38 cellular contexts compared by ENCODE assay signal in the genomic region with DNA sequence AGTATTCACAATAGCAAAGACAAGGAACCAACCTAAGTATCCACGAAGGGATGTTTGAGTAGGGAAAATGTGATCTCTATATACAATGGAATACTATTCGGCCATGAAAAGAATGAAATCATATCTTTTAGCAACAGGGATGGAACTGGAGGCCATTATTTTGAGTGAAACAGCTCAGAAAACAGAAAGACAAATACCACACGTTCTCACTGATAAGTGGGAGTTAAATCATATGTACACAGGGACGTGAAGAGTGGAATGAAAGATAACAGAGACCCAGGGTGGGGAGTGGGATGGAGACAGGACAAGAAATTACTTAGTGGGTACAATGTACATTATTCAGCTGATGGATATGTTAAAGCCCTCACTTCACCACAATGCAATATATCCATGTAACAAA.
"Had no signal": no experiment of that assay in that cellular context is flagged by ENCODE, and none has a peak within 500 bp of the region (broad histone marks: within the 10 kb centered on the region; RNA-seq: fewer than 3 reads in every experiment).

No MANE protein-coding gene starts in this region.

- H3K27ac ChIP-seq: adrenal gland, ascending aorta, body of pancreas, brain microvascular endothelial cell, breast epithelium, cardiac muscle cell had no signal

- ATAC-seq: activated naive CD4-positive, alpha-beta T cell treated with anti-CD3 and anti-CD28 coated beads, Interleukin-2, amount 50 U/mL, for 72 hours; activated naive CD8-positive, alpha-beta T cell treated with anti-CD3 and anti-CD28 coated beads, Interleukin-2, amount 50 U/mL, for 24 hours; activated T-cell treated with anti-CD3 and anti-CD28 coated beads, Interleukin-2, amount 50 U/mL, for 4 hours; activated T-cell treated with anti-CD3 and anti-CD28 coated beads, Interleukin-2, amount 50 U/mL, for 72 hours; activated T-helper 17 cell treated with anti-CD3 and anti-CD28 coated beads, Interleukin-2, amount 50 U/mL, for 72 hours; body of pancreas had no signal

- H3K27me3 Mint-ChIP-seq: activated naive CD4-positive, alpha-beta T cell treated with anti-CD3 and anti-CD28 coated beads, Interleukin-2, amount 10 ng/mL, durations not matched to agents 7 days and 5 days; activated naive CD4-positive, alpha-beta T cell treated with anti-CD3 and anti-CD28 coated beads, Interleukin-2, amount 50 U/mL, for 24 hours had no signal

- H3K27ac Mint-ChIP-seq: activated naive CD4-positive, alpha-beta T cell treated with anti-CD3 and anti-CD28 coated beads for 36 hours; activated naive CD4-positive, alpha-beta T cell treated with anti-CD3 and anti-CD28 coated beads, Interleukin-2, amount 10 ng/mL, durations not matched to agents 7 days and 5 days; activated naive CD4-positive, alpha-beta T cell treated with anti-CD3 and anti-CD28 coated beads, Interleukin-2, amount 50 U/mL, for 24 hours; activated naive CD4-positive, alpha-beta T cell treated with anti-CD3 and anti-CD28 coated beads, Interleukin-2, amount 50 U/mL, for 72 hours; activated naive CD8-positive, alpha-beta T cell; activated naive CD8-positive, alpha-beta T cell treated with anti-CD3 and anti-CD28 coated beads for 36 hours; activated naive CD8-positive, alpha-beta T cell treated with anti-CD3 and anti-CD28 coated beads, Interleukin-2, amount 10 ng/mL, durations not matched to agents 7 days and 5 days; activated naive CD8-positive, alpha-beta T cell treated with anti-CD3 and anti-CD28 coated beads, Interleukin-2, amount 50 U/mL, for 24 hours; activated T-cell treated with anti-CD3 and anti-CD28 coated beads, Interleukin-2, amount 50 U/mL, for 24 hours; activated T-cell treated with anti-CD3 and anti-CD28 coated beads, Interleukin-2, amount 50 U/mL, for 72 hours; activated T-helper 1 cell treated with anti-CD3 and anti-CD28 coated beads, Interleukin-12 subunit alpha, Interleukin-12 subunit beta, Interleukin-2, Interleukin-4 antibody, amounts not matched to agents 30 ng/mL and 10 ng/mL and 1 ng/mL, durations not matched to agents 14 hours and 24 hours and 36 hours; activated T-helper 17 cell treated with anti-CD3 and anti-CD28 coated beads, Interleukin-2, amount 50 U/mL, for 72 hours; activated T-helper 2 cell treated with anti-CD3 and anti-CD28 coated beads, Interferon-gamma antibody, Interleukin-2, Interleukin-4, amounts not matched to agents 10 μg/mL and 5 μg/mL and 100 μg/mL, durations not matched to agents 14 hours and 24 hours and 36 hours; brain had no signal

- H3K9me3 Mint-ChIP-seq: activated naive CD4-positive, alpha-beta T cell treated with anti-CD3 and anti-CD28 coated beads for 36 hours; activated naive CD4-positive, alpha-beta T cell treated with anti-CD3 and anti-CD28 coated beads, Interleukin-2, amount 10 ng/mL, durations not matched to agents 7 days and 5 days; activated naive CD4-positive, alpha-beta T cell treated with anti-CD3 and anti-CD28 coated beads, Interleukin-2, amount 50 U/mL, for 24 hours; activated naive CD4-positive, alpha-beta T cell treated with anti-CD3 and anti-CD28 coated beads, Interleukin-2, amount 50 U/mL, for 72 hours; activated naive CD8-positive, alpha-beta T cell treated with anti-CD3 and anti-CD28 coated beads, Interleukin-2, amount 10 ng/mL, durations not matched to agents 7 days and 5 days; activated T-cell treated with anti-CD3 and anti-CD28 coated beads, Interleukin-2, amount 50 U/mL, for 4 hours; activated T-cell treated with anti-CD3 and anti-CD28 coated beads, Interleukin-2, amount 50 U/mL, for 72 hours; activated T-helper 1 cell treated with anti-CD3 and anti-CD28 coated beads, Interleukin-12 subunit alpha, Interleukin-12 subunit beta, Interleukin-2, Interleukin-4 antibody, amounts not matched to agents 30 ng/mL and 10 ng/mL and 1 ng/mL, durations not matched to agents 14 hours and 24 hours and 36 hours; activated T-helper 17 cell treated with anti-CD3 and anti-CD28 coated beads, Interleukin-2, amount 50 U/mL, for 72 hours; activated T-helper 2 cell treated with anti-CD3 and anti-CD28 coated beads, Interferon-gamma antibody, Interleukin-2, Interleukin-4, amounts not matched to agents 10 μg/mL and 5 μg/mL and 100 μg/mL, durations not matched to agents 14 hours and 24 hours and 36 hours; central memory CD8-positive, alpha-beta T cell had no signal

- FAIRE-seq: astrocyte had no signal

- H3K4me1 ChIP-seq: adrenal gland, ascending aorta, body of pancreas, breast epithelium had no signal

- H3K4me3 ChIP-seq: adrenal gland, ascending aorta, body of pancreas, breast epithelium, cardiac muscle cell had no signal

- H3K4me3 Mint-ChIP-seq: activated naive CD4-positive, alpha-beta T cell treated with anti-CD3 and anti-CD28 coated beads for 36 hours; activated naive CD4-positive, alpha-beta T cell treated with anti-CD3 and anti-CD28 coated beads, Interleukin-2, amount 10 ng/mL, durations not matched to agents 7 days and 5 days; activated naive CD4-positive, alpha-beta T cell treated with anti-CD3 and anti-CD28 coated beads, Interleukin-2, amount 50 U/mL, for 24 hours; activated naive CD8-positive, alpha-beta T cell; activated naive CD8-positive, alpha-beta T cell treated with anti-CD3 and anti-CD28 coated beads for 36 hours; activated naive CD8-positive, alpha-beta T cell treated with anti-CD3 and anti-CD28 coated beads, Interleukin-2, amount 10 ng/mL, durations not matched to agents 7 days and 5 days; activated naive CD8-positive, alpha-beta T cell treated with anti-CD3 and anti-CD28 coated beads, Interleukin-2, amount 50 U/mL, for 24 hours; activated T-cell treated with anti-CD3 and anti-CD28 coated beads, Interleukin-2, amount 50 U/mL, for 24 hours; activated T-cell treated with anti-CD3 and anti-CD28 coated beads, Interleukin-2, amount 50 U/mL, for 4 hours; activated T-cell treated with anti-CD3 and anti-CD28 coated beads, Interleukin-2, amount 50 U/mL, for 72 hours; activated T-helper 1 cell treated with anti-CD3 and anti-CD28 coated beads, Interleukin-12 subunit alpha, Interleukin-12 subunit beta, Interleukin-2, Interleukin-4 antibody, amounts not matched to agents 30 ng/mL and 10 ng/mL and 1 ng/mL, durations not matched to agents 14 hours and 24 hours and 36 hours; activated T-helper 17 cell treated with anti-CD3 and anti-CD28 coated beads, Interleukin-2, amount 50 U/mL, for 72 hours; brain; central memory CD8-positive, alpha-beta T cell had no signal

- H3K4me1 Mint-ChIP-seq: activated naive CD4-positive, alpha-beta T cell treated with anti-CD3 and anti-CD28 coated beads, Interleukin-2, amount 10 ng/mL, durations not matched to agents 7 days and 5 days; activated naive CD4-positive, alpha-beta T cell treated with anti-CD3 and anti-CD28 coated beads, Interleukin-2, amount 50 U/mL, for 24 hours; activated naive CD8-positive, alpha-beta T cell treated with anti-CD3 and anti-CD28 coated beads for 36 hours; activated naive CD8-positive, alpha-beta T cell treated with anti-CD3 and anti-CD28 coated beads, Interleukin-2, amount 10 ng/mL, durations not matched to agents 7 days and 5 days; activated naive CD8-positive, alpha-beta T cell treated with anti-CD3 and anti-CD28 coated beads, Interleukin-2, amount 50 U/mL, for 24 hours; activated T-helper 17 cell treated with anti-CD3 and anti-CD28 coated beads, Interleukin-2, amount 50 U/mL, for 72 hours; brain; central memory CD8-positive, alpha-beta T cell had no signal

- H3K27me3 ChIP-seq: adrenal gland, ascending aorta, body of pancreas, brain microvascular endothelial cell, cardiac muscle cell had no signal

- H3K36me3 ChIP-seq: adrenal gland, ascending aorta, brain microvascular endothelial cell, breast epithelium, cardiac muscle cell had no signal

- H3K36me3 Mint-ChIP-seq: activated naive CD4-positive, alpha-beta T cell treated with anti-CD3 and anti-CD28 coated beads, Interleukin-2, amount 10 ng/mL, durations not matched to agents 7 days and 5 days; activated naive CD4-positive, alpha-beta T cell treated with anti-CD3 and anti-CD28 coated beads, Interleukin-2, amount 50 U/mL, for 24 hours; activated naive CD4-positive, alpha-beta T cell treated with anti-CD3 and anti-CD28 coated beads, Interleukin-2, amount 50 U/mL, for 72 hours; activated naive CD8-positive, alpha-beta T cell; activated naive CD8-positive, alpha-beta T cell treated with anti-CD3 and anti-CD28 coated beads for 36 hours; activated naive CD8-positive, alpha-beta T cell treated with anti-CD3 and anti-CD28 coated beads, Interleukin-2, amount 10 ng/mL, durations not matched to agents 7 days and 5 days; brain had no signal

- DNase-seq: activated effector memory CD4-positive, alpha-beta T cell treated with anti-CD3 and anti-CD28 coated beads, Interleukin-2, amount 50 U/mL, for 16 hours; activated effector memory CD4-positive, alpha-beta T cell treated with Interleukin-2 at 50 U/mL for 16 hours; activated gamma-delta T cell; activated gamma-delta T cell treated with Interleukin-2 at 50 U/mL for 16 hours; activated naive CD4-positive, alpha-beta T cell; activated naive CD4-positive, alpha-beta T cell treated with anti-CD3 and anti-CD28 coated beads for 36 hours; activated naive CD4-positive, alpha-beta T cell treated with anti-CD3 and anti-CD28 coated beads, Interleukin-2, amount 10 ng/mL, durations not matched to agents 7 days and 5 days; activated naive CD4-positive, alpha-beta T cell treated with anti-CD3 and anti-CD28 coated beads, Interleukin-2, amount 50 U/mL, for 16 hours; activated naive CD4-positive, alpha-beta T cell treated with Interleukin-2 at 50 U/mL for 16 hours; activated naive CD8-positive, alpha-beta T cell treated with anti-CD3 and anti-CD28 coated beads for 36 hours; activated naive CD8-positive, alpha-beta T cell treated with anti-CD3 and anti-CD28 coated beads, Interleukin-2, amount 10 ng/mL, durations not matched to agents 7 days and 5 days; activated naive CD8-positive, alpha-beta T cell treated with anti-CD3 and anti-CD28 coated beads, Interleukin-2, amount 50 U/mL, for 24 hours; activated T-cell treated with anti-CD3 and anti-CD28 coated beads, Interleukin-2, amount 50 U/mL, for 1 hour; activated T-cell treated with anti-CD3 and anti-CD28 coated beads, Interleukin-2, amount 50 U/mL, for 24 hours; activated T-cell treated with anti-CD3 and anti-CD28 coated beads, Interleukin-2, amount 50 U/mL, for 4 hours; activated T-cell treated with anti-CD3 and anti-CD28 coated beads, Interleukin-2, amount 50 U/mL, for 48 hours; activated T-cell treated with anti-CD3 and anti-CD28 coated beads, Interleukin-2, amount 50 U/mL, for 72 hours; adrenal gland; amniotic stem cell; amygdala; anterior cingulate cortex; aorta; body of pancreas; brain microvascular endothelial cell; central memory CD4-positive, alpha-beta T cell; cerebellar nuclear complex had no signal

- H3K9me3 ChIP-seq: adrenal gland, ascending aorta, body of pancreas, breast epithelium had no signal
